In the genomic region with DNA sequence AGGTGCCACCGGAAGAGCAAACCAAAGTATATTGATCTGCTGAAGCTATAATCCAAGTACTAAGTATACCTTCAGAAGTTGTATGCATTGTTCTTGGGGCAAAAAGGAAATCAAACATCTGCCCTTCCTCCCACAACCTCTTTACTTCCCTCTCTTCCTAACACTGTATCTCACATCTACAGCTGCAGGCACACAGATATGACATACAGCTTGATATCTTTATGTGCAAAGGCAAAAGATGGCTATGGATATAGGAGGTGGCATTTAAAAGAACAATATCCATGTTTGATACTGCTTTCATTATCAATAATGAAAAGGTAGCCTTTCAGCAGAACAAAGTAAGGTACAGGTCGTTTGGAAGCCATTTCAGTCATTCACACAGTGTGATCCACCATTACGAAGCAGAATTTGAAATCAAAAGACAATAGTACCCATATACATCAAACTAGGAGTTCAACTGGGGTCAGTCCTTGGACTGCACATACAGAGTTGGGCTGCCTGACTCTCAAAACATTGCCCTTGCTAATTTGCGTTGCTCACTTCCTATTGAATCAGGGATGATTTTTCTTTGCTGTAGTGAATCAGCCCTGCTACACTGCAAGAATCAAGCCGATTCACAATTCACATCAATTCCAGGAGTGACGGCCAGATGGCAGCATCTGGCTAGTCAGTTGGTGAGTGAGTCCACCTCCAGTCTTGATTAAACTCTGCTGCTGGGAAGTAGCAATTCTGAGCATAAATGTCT, we compare ENCODE assay signal across 8 cellular contexts. TPM values are rescaled to one million over a fixed set of nuclear protein-coding genes. Genes with fewer than 3 reads are reported as not detected.
DNase-seq lines count a peak whose midpoint lies in the region; ATAC-seq lines count a peak whose summit lies in the region.

No MANE protein-coding gene starts in this region.

- H3K23ac ChIP-seq in mesendoderm (ENCODE audit: low read length) = no peak overlapping the region

- H3K27me3 ChIP-seq in mesendoderm (ENCODE audit: insufficient read depth, low read length, poor library complexity) = no peaks in the 10 kb centered on the region

- no peak for ATAC-seq in GM19328 (IDR thresholded peaks at IDR 0.05; ENCODE audit: unreplicated experiment)

- H3K18ac ChIP-seq in mesendoderm (ENCODE audit: low read length) = no peak overlapping the region

- no peak overlapping the region for H4K8ac ChIP-seq in mesendoderm (ENCODE audit: low read depth, low read length)

- no peak overlapping the region for H3K9ac ChIP-seq in mesendoderm (ENCODE audit: low read length)

- H3K79me2 ChIP-seq in mesendoderm (ENCODE audit: control insufficient read depth, insufficient read depth, low read length) = no peaks in the 10 kb centered on the region

- H3K4me2 ChIP-seq in mesendoderm (ENCODE audit: low read length) = no peak overlapping the region

- no peaks in the 10 kb centered on the region for H3K79me1 ChIP-seq in mesendoderm (ENCODE audit: low read length)

- peak; percentile 71 to 74 for DNase-seq in AML-193 (lab: John Stamatoyannopoulos, UW)
- DNase-seq in GM19238 (ENCODE audit: insufficient read length, low spot score) = peak; percentile 44
- DNase-seq in NCI-H526 (lab: John Stamatoyannopoulos, UW) = peak; percentile 9 to 74
- peak; percentile 18 to 46 for DNase-seq in activated CD4-positive, alpha-beta T cell treated with anti-CD3 and anti-CD28 coated beads, Interleukin-2, amount 50 U/mL, for 24 hours (ENCODE audit: low read depth in 1 of 2, low spot score in 1 of 2)
- DNase-seq in effector CD4-positive, alpha-beta T cell = peak; percentile 52
- peak; percentile 85 for DNase-seq in mesendoderm
- peak; percentile 28 for DNase-seq in stimulated activated CD8-positive, alpha-beta memory T cell treated with anti-CD3 and anti-CD28 coated beads, Interleukin-7, amount 100 ng/mL, for 24 hours (ENCODE audit: low read depth)

- H3K4ac ChIP-seq in mesendoderm (ENCODE audit: low read depth, low read length) = no peak overlapping the region

- H2BK5ac ChIP-seq in mesendoderm (ENCODE audit: low read length) = no peak overlapping the region

- no peaks in the 10 kb centered on the region for H3K36me3 ChIP-seq in mesendoderm (ENCODE audit: control insufficient read depth, insufficient read depth, low read length)

- H4K5ac ChIP-seq in mesendoderm (ENCODE audit: low read length) = no peak overlapping the region

- no peak overlapping the region for H3K4me3 ChIP-seq in mesendoderm (ENCODE audit: low read length)

- WGBS in mesendoderm (ENCODE audit: extremely low coverage, insufficient coverage, low lambda C conversion rate) = no CpG with 5 or more reads among the region's 6 CpGs

- H3K56ac ChIP-seq in mesendoderm (ENCODE audit: low read length) = peak overlapping the region; percentile 9

- H3K4me1 ChIP-seq in mesendoderm (ENCODE audit: control insufficient read depth, low read depth, low read length) = no peaks in the 10 kb centered on the region

- H2AK5ac ChIP-seq in mesendoderm (ENCODE audit: low read length) = no peak overlapping the region

- no peak overlapping the region for H3K27ac ChIP-seq in mesendoderm (ENCODE audit: low read depth, low read length)

- no peak overlapping the region for H2BK15ac ChIP-seq in mesendoderm (replicated peaks; ENCODE audit: low read depth)

- no peak overlapping the region for H2BK120ac ChIP-seq in mesendoderm (ENCODE audit: low read depth, low read length)

RNA-seq across cellular contexts. Expression of a gene that starts 8.9 kb away (rescaled TPM):
- polyA plus RNA-seq in mesendoderm (2013, experiment 1 of 2) = 3.2 TPM
- 3.0 TPM for polyA plus RNA-seq in mesendoderm (2013, experiment 2 of 2)

RNA-seq across cellular contexts. Expression of a gene that starts 13.1 kb away (rescaled TPM):
- 1.5 TPM for polyA plus RNA-seq in mesendoderm (2013, experiment 1 of 2)
- polyA plus RNA-seq in mesendoderm (2013, experiment 2 of 2) = 1.1 TPM

RNA-seq across cellular contexts. Expression of a gene that starts 48.2 kb away (rescaled TPM):
- polyA plus RNA-seq in mesendoderm (2013, experiment 1 of 2) = not detected
- not detected for polyA plus RNA-seq in mesendoderm (2013, experiment 2 of 2)

RNA-seq across cellular contexts. Expression of a gene that starts 56.0 kb away (rescaled TPM):
- polyA plus RNA-seq in mesendoderm (2013, experiment 1 of 2) = not detected
- not detected for polyA plus RNA-seq in mesendoderm (2013, experiment 2 of 2)

Comparison
In these comparisons a context has a peak if more than half of its experiments do, and no peak if none do; other contexts are left out.
1. DNase-seq: peak in every context shown above with its lines; median percentile 85 in mesendoderm; 72 in AML-193; 52 in effector CD4-positive, alpha-beta T cell; 44 in GM19238; 42 in NCI-H526; 32 in activated CD4-positive, alpha-beta T cell treated with anti-CD3 and anti-CD28 coated beads, Interleukin-2, amount 50 U/mL, for 24 hours; 28 in stimulated activated CD8-positive, alpha-beta memory T cell treated with anti-CD3 and anti-CD28 coated beads, Interleukin-7, amount 100 ng/mL, for 24 hours.